In the genomic region with DNA sequence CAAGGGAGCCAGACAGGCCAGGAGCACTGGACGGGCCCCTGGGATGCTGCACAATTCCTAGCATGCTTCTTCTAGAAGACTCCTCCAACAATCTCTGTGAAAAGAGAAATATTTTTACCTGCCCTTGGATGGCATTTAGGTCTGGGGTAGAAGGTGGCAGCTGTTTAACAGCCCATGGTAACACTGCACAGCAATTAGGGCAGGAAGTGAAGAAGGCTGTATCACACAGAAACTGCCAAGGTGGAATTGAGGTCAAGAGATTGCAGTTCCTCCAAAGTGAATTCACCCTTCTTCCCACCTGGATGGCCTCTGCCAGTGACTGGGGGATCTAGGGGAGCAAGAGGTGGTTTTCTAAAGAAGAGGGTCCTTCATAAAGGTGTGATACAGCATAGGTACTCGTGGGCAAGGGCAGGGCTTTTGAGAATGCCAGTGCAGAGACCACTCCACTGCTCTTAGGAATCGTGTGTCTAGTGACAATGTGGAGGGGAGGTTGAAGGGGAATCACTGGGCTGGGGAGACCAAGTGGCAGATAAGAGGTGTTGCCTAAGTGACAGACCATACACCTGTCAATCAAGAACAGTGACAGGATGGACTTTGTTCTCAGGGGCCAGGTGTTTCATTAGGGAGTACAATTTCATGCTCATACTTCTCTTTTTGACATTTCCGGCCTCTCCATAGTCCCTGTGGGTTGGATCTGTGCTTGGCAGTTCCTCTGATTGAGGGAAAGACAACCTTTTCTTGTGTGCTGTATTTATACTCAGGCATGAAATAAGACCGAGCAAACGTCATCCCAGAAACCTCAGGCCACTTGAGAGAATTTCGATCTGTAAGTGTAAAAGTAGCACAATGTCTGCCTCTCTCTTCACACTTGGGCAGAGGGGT, we compare ENCODE assay signal across 10 cellular contexts.
DNase-seq lines count a peak whose midpoint lies in the region; ATAC-seq and TF ChIP-seq lines count a peak whose summit lies in the region.
"Had no signal": no experiment of that assay in that cellular context is flagged by ENCODE, and none has a peak within 500 bp of the region (broad histone marks: within the 10 kb centered on the region; RNA-seq: fewer than 3 reads in every experiment).

No MANE protein-coding gene starts in this region.

- H3K27me3 Mint-ChIP-seq in CD14-positive monocyte (ENCODE audit: low read depth in 3 of 3), result peaks cover 0 to 2% (median 2%) of the 10 kb centered on the region in 3 donors
- H3K27me3 Mint-ChIP-seq: activated B cell treated with CpG ODN at 0.5 μM for 24 hours had no signal

- ATAC-seq in GM18502 (IDR thresholded peaks at IDR 0.05; ENCODE audit: poor library complexity, unreplicated experiment), result peak; percentile 87
- ATAC-seq in GM21423 (IDR thresholded peaks at IDR 0.05; ENCODE audit: unreplicated experiment), result peak; percentile 88
- ATAC-seq in HG03354 (IDR thresholded peaks at IDR 0.05; ENCODE audit: poor library complexity, severe bottlenecking, unreplicated experiment), result peak; percentile 84
- ATAC-seq in left colon, result peak; percentile 73

- peak overlapping the region in 1 of 7 donors; percentile 17 for H3K27ac Mint-ChIP-seq in CD14-positive monocyte
- H3K27ac Mint-ChIP-seq: activated B cell treated with CpG ODN at 0.5 μM for 24 hours had no signal

- intact Hi-C loops in left colon (cut with DNase I, micrococcal nuclease), result no loop called here
- intact Hi-C loops in CD14-positive monocyte (cut with micrococcal nuclease), result no loop called here

- H3K36me3 Mint-ChIP-seq in CD14-positive monocyte, result no peaks in the 10 kb centered on the region

- no peak for TF ChIP-seq CTCF in CD14-positive monocyte (IDR thresholded peaks at IDR 0.05)

- H3K9me3 Mint-ChIP-seq in CD14-positive monocyte, result no peaks in the 10 kb centered on the region
- H3K9me3 Mint-ChIP-seq: activated B cell treated with CpG ODN at 0.5 μM for 24 hours had no signal

- H3K4me3 Mint-ChIP-seq in CD14-positive monocyte, result no peak overlapping the region
- H3K4me3 Mint-ChIP-seq: activated B cell treated with CpG ODN at 0.5 μM for 24 hours had no signal

- peaks cover 9% of the 10 kb centered on the region for H3K4me1 Mint-ChIP-seq in CD14-positive monocyte

- DNase-seq in left colon (no peak), SW 1271 (lab: John Stamatoyannopoulos, UW) (no peak), CD14-positive monocyte (ENCODE audit: low spot score) (no peak), pons (ENCODE audit: low spot score) (no peak), HUDEP-2 (lab: John Stamatoyannopoulos, UW; ENCODE audit: unreplicated experiment in 76 of 76) (no peak)
- DNase-seq: activated B cell treated with CpG ODN at 0.5 μM for 24 hours, NCI-H2081 had no signal
